ENCODE assay signal across 9 cellular contexts in the genomic region with DNA sequence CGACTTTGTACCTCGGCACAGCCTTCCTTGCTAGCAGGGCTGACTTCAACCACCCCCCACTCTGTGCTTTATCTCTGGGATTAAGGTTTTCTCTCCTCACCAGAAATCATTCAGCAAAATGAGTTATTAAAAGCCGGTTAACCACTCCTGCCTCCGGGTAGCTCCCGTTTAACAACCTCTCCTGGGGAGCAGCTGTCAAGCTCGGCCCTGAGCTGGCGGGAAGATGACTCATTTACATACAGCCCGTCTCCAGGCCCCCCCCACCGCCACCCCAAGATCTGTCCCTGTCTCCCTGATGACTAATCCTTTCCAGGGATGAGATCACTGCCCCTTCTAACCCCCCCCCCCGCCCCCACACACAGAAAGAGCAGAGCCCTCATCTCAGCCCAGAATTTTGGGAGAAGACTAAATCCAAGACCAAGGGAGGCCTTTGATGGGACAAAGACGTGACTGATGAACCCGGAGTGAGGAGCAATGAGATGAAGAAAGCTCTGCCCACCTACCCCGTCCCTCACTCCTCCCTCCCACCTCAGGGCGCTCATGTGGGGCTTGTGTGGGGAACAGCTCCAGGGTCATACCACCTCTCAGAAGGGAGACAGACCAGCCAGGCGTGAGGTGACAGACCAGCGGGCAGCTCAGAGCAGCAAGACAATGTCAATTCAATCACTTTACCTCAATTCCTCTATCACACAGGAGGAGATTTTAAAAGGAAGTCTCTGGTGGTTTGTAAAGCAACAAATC. TPM values are rescaled to one million over a fixed set of nuclear protein-coding genes. Genes with fewer than 3 reads are reported as not detected.
DNase-seq lines count a peak whose midpoint lies in the region; ATAC-seq and TF ChIP-seq lines count a peak whose summit lies in the region.
"Had no signal": no experiment of that assay in that cellular context is flagged by ENCODE, and none has a peak within 500 bp of the region (broad histone marks: within the 10 kb centered on the region; RNA-seq: fewer than 3 reads in every experiment).

No MANE protein-coding gene starts in this region.

- ATAC-seq in GM18873 (IDR thresholded peaks at IDR 0.05; ENCODE audit: low FRiP score, unreplicated experiment) (no peak), GM21576 (IDR thresholded peaks at IDR 0.05; ENCODE audit: unreplicated experiment) (no peak)

- peaks cover 39% of the 10 kb centered on the region for H3K4me1 Mint-ChIP-seq in HFFc6 (ENCODE audit: low read depth)
- H3K4me1 Mint-ChIP-seq in activated naive CD4-positive, alpha-beta T cell treated with anti-CD3 and anti-CD28 coated beads, Interleukin-2, amount 10 ng/mL, durations not matched to agents 7 days and 5 days, result no peaks in the 10 kb centered on the region

- H3K4me3 ChIP-seq in coronary artery, result no peak overlapping the region
- H3K4me3 ChIP-seq: heart right ventricle had no signal

- no peak overlapping the region for H3K27ac ChIP-seq in coronary artery
- H3K27ac ChIP-seq: heart right ventricle had no signal

- no peaks in the 10 kb centered on the region for H3K36me3 Mint-ChIP-seq in HFFc6 (ENCODE audit: low read depth)
- no peaks in the 10 kb centered on the region for H3K36me3 Mint-ChIP-seq in activated naive CD4-positive, alpha-beta T cell treated with anti-CD3 and anti-CD28 coated beads, Interleukin-2, amount 10 ng/mL, durations not matched to agents 7 days and 5 days

- no peaks in the 10 kb centered on the region for H3K9me3 Mint-ChIP-seq in HFFc6
- no peaks in the 10 kb centered on the region for H3K9me3 Mint-ChIP-seq in activated naive CD4-positive, alpha-beta T cell treated with anti-CD3 and anti-CD28 coated beads, Interleukin-2, amount 10 ng/mL, durations not matched to agents 7 days and 5 days

- H3K27ac Mint-ChIP-seq in HFFc6, result peak overlapping the region; percentile 82
- H3K27ac Mint-ChIP-seq in activated naive CD4-positive, alpha-beta T cell treated with anti-CD3 and anti-CD28 coated beads, Interleukin-2, amount 10 ng/mL, durations not matched to agents 7 days and 5 days, result no peak overlapping the region

- CTCF ChIA-PET in activated naive CD4-positive, alpha-beta T cell treated with anti-CD3 and anti-CD28 coated beads, Interleukin-2, amount 10 ng/mL, durations not matched to agents 7 days and 5 days (lab: Charles Lee), result no interaction called here

- H3K27me3 Mint-ChIP-seq in HFFc6 (ENCODE audit: insufficient read depth), result peaks cover 3% of the 10 kb centered on the region
- H3K27me3 Mint-ChIP-seq in activated naive CD4-positive, alpha-beta T cell treated with anti-CD3 and anti-CD28 coated beads, Interleukin-2, amount 10 ng/mL, durations not matched to agents 7 days and 5 days, result peaks cover 4% of the 10 kb centered on the region

- no peak for TF ChIP-seq CTCF in HFFc6 (IDR thresholded peaks at IDR 0.05)
- TF ChIP-seq CTCF in coronary artery (IDR thresholded peaks at IDR 0.05), result no peak

- peak overlapping the region; percentile 18; the same call in 1 of the 2 replicates for H3K4me3 Mint-ChIP-seq in HFFc6
- no peak overlapping the region for H3K4me3 Mint-ChIP-seq in activated naive CD4-positive, alpha-beta T cell treated with anti-CD3 and anti-CD28 coated beads, Interleukin-2, amount 10 ng/mL, durations not matched to agents 7 days and 5 days

- DNase-seq in AG20443 (ENCODE audit: low spot score), result peak; percentile 88
- peak; percentile 83 for DNase-seq in HFFc6
- peak; percentile 79 for DNase-seq in SW480 (ENCODE audit: low spot score)
- DNase-seq in iPS-NIHi7 (ENCODE audit: extremely low spot score), result peak; percentile 63
- DNase-seq in activated naive CD4-positive, alpha-beta T cell treated with anti-CD3 and anti-CD28 coated beads, Interleukin-2, amount 10 ng/mL, durations not matched to agents 7 days and 5 days, result no peak
- DNase-seq in coronary artery (ENCODE audit: low spot score), result no peak

RNA-seq across cellular contexts. Expression of gene KCNK12, which starts 36.4 kb away (rescaled TPM):
- total RNA-seq in HFFc6 (2021; fragmentation: NEBNext Ultra II Directional; extraction: Animal tissue kit (Norgen Biotek cat#: 25700)), result under 1 TPM in 1 of 6 experiments, not detected in 5; 0.02 TPM

Comparison
In these comparisons a context has a peak if more than half of its experiments do, and no peak if none do; other contexts are left out.
1. DNase-seq: peak in AG20443 (single experiment), HFFc6 (single experiment), SW480 (single experiment) and iPS-NIHi7 (single experiment); none in activated naive CD4-positive, alpha-beta T cell treated with anti-CD3 and anti-CD28 coated beads, Interleukin-2, amount 10 ng/mL, durations not matched to agents 7 days and 5 days (single experiment) and coronary artery (single experiment).